Comparison of ENCODE assay signal across 3 cellular contexts in genomic region chr1:211641044-211641443, GRCh38. TPM values are rescaled to one million over a fixed set of nuclear protein-coding genes. Genes with fewer than 3 reads are reported as not detected.
"Had no signal": no experiment of that assay in that cellular context is flagged by ENCODE, and none has a peak within 500 bp of the region (broad histone marks: within the 10 kb centered on the region; RNA-seq: fewer than 3 reads in every experiment).

No MANE protein-coding gene starts in this region.

RNA-seq across cellular contexts. Expression of gene NEK2, which starts 34.4 kb away (rescaled TPM):
- total RNA-seq: body of pancreas, esophagus muscularis mucosa, gastrocnemius medialis had no signal
